In genomic region chr1:229254910-229255541, GRCh38 we compare ENCODE assay signal across 8 cellular contexts. TPM values are rescaled to one million over a fixed set of nuclear protein-coding genes. Genes with fewer than 3 reads are reported as not detected.
DNase-seq lines count a peak whose midpoint lies in the region; ATAC-seq and TF ChIP-seq lines count a peak whose summit lies in the region.

No MANE protein-coding gene starts in this region.

- no peaks in the 10 kb centered on the region for H3K27me3 ChIP-seq in psoas muscle (ENCODE audit: insufficient read depth in 3 of 3, low read length in 2 of 3)
- H3K27me3 ChIP-seq in Karpas-422 (ENCODE audit: low read length) = no peaks in the 10 kb centered on the region

- no peak overlapping the region for H3K4me2 ChIP-seq in Karpas-422 (ENCODE audit: low read depth, low read length, poor library complexity, severe bottlenecking)

- H3K4me1 ChIP-seq in psoas muscle (no peaks in the 10 kb centered on the region), Karpas-422 (ENCODE audit: low read length) (no peaks in the 10 kb centered on the region)

- no peak overlapping the region for H3K4me3 ChIP-seq in psoas muscle
- H3K4me3 ChIP-seq in Karpas-422 (ENCODE audit: low read length) = no peak overlapping the region

- H3K36me3 ChIP-seq in psoas muscle (ENCODE audit: insufficient read depth in 1 of 2, low read depth in 1 of 2) (no peaks in the 10 kb centered on the region), Karpas-422 (ENCODE audit: insufficient read depth, low read length) (no peaks in the 10 kb centered on the region)

- H3K27ac ChIP-seq in psoas muscle (no peak overlapping the region), Karpas-422 (ENCODE audit: low read length) (no peak overlapping the region)

- H4K20me1 ChIP-seq in Karpas-422 (ENCODE audit: insufficient read depth, low read depth, low read length) = no peaks in the 10 kb centered on the region

- intact Hi-C loops in psoas muscle (cut with DNase I) = no loop called here

- peak; percentile 44 to 73 (median 56) for ATAC-seq in psoas muscle
- no peak for ATAC-seq in HG03135 (IDR thresholded peaks at IDR 0.05; ENCODE audit: unreplicated experiment)

- H3K9me3 ChIP-seq in psoas muscle (no peaks in the 10 kb centered on the region), Karpas-422 (ENCODE audit: low read length) (no peaks in the 10 kb centered on the region)

- H3K9ac ChIP-seq in Karpas-422 (ENCODE audit: low read length) = no peak overlapping the region

- TF ChIP-seq CTCF in psoas muscle (IDR thresholded peaks at IDR 0.05) = peak; percentile 35

- DNase-seq in A172 (ENCODE audit: low spot score) = peak; percentile 32
- peak; percentile 44 for DNase-seq in ELF-1 (ENCODE audit: low read depth, low spot score)
- peak; percentile 61 for DNase-seq in NCI-H748 (lab: John Stamatoyannopoulos, UW; ENCODE audit: unreplicated experiment)
- peak; percentile 27 for DNase-seq in cerebellar cortex (ENCODE audit: low spot score)
- DNase-seq in psoas muscle = no peak
- no peak for DNase-seq in Karpas-422
- DNase-seq in stimulated activated CD4-positive, alpha-beta T cell treated with anti-CD3 and anti-CD28 coated beads, Interleukin-2, amount 100 ng/mL, for 48 hours = no peak

- no peak overlapping the region for H2AFZ ChIP-seq in Karpas-422 (ENCODE audit: low read length)

- no peaks in the 10 kb centered on the region for H3K79me2 ChIP-seq in Karpas-422 (ENCODE audit: low read length)

- 60 to 70% (median 64%) methylated on average over 1 of the region's 1 CpG for WGBS in psoas muscle, 3 donors

- no peaks in the 10 kb centered on the region for H3K9me2 ChIP-seq in Karpas-422 (replicated peaks; ENCODE audit: insufficient read depth, low read length)

RNA-seq across cellular contexts. Expression of gene RAB4A, which starts 15.9 kb away (rescaled TPM):
- 48.5 and 61.5 TPM in 2 replicates for total RNA-seq in A172 (2014; rRNA removed; shearing (Covaris generic))
- total RNA-seq in psoas muscle = 10 to 100 TPM; 44.2 to 67.4 (median 54.3) TPM
- polyA plus RNA-seq in psoas muscle = 10 to 100 TPM; 25.2 to 57.6 (median 31.0) TPM
- total RNA-seq in Karpas-422 (2014; rRNA removed; shearing (Covaris generic); ENCODE audit: low replicate concordance) = not detected in 2 replicates

Comparison
In these comparisons a context has a peak if more than half of its experiments do, and no peak if none do; other contexts are left out.
1. DNase-seq: peak in A172 (single experiment), ELF-1 (single experiment), NCI-H748 (single experiment) and cerebellar cortex (single experiment); none in psoas muscle (0 of 2), Karpas-422 (single experiment) and stimulated activated CD4-positive, alpha-beta T cell treated with anti-CD3 and anti-CD28 coated beads, Interleukin-2, amount 100 ng/mL, for 48 hours (0 of 2).
2. RNA of gene RAB4A, which starts 15.9 kb away (total RNA-seq): 48.5 to 61.5 TPM in A172 and 44.2 to 67.4 TPM in psoas muscle; not detected in Karpas-422; every median in the first group is over 10 times any median in the second.